In the genomic region with DNA sequence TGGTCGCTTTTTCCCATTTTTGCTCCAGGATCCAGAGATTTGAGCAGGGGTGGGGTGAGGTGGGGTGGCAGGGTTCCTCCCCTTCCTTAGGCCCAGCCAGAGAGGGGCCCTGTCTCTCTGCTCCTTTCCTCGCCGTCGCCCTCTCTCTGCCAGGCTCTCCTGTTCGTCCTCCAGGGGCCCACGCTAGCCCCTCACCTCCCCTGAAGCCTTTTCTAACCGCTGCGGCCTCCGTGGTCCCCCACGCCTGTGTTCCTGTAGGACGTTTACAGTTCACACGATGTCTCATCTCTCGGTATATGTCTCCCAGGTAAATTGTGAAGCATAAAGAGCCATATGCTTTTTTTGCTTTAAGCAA, we compare ENCODE assay signal across 8 cellular contexts. TPM values are rescaled to one million over a fixed set of nuclear protein-coding genes. Genes with fewer than 3 reads are reported as not detected.
DNase-seq lines count a peak whose midpoint lies in the region; ATAC-seq and TF ChIP-seq lines count a peak whose summit lies in the region.

No MANE protein-coding gene starts in this region.

- TF ChIP-seq CTCF in OCI-LY1 (IDR thresholded peaks at IDR 0.05; ENCODE audit: low read length) (no peak), gastroesophageal sphincter (IDR thresholded peaks at IDR 0.05) (no peak), spleen (IDR thresholded peaks at IDR 0.05 in 8 of 11, conservative IDR thresholded peaks at IDR 0.05 in 3 of 11) (peak in 1 of 11 experiments; percentile 8)

- H3K4me3 ChIP-seq in OCI-LY1 (ENCODE audit: low read depth, low read length, poor library complexity, severe bottlenecking), result no peak overlapping the region
- H3K4me3 ChIP-seq in gastroesophageal sphincter, result peak overlapping the region; percentile 23 to 48
- H3K4me3 ChIP-seq in spleen, result peak overlapping the region in 7 of 8 donors; percentile 24 to 66 (median 28)

- no peaks in the 10 kb centered on the region for H3F3A ChIP-seq in OCI-LY1 (ENCODE audit: insufficient read depth, low read length)

- H2AFZ ChIP-seq in OCI-LY1 (ENCODE audit: low read length), result no peak overlapping the region

- H3K27me3 ChIP-seq in OCI-LY1 (ENCODE audit: insufficient read depth, low read length) (0 out of 2 replicates have a peak, but pooled peaks cover 3% of the 10 kb centered on the region), gastroesophageal sphincter (no peaks in the 10 kb centered on the region), spleen (replicated peaks in 1 of 7) (peaks cover 0 to 14% (median 0%) of the 10 kb centered on the region in 7 donors)

- H3K9ac ChIP-seq in OCI-LY1 (ENCODE audit: low read length), result no peak overlapping the region

- H3K27ac ChIP-seq in OCI-LY1 (ENCODE audit: low read depth, low read length, poor library complexity, severe bottlenecking), result no peak overlapping the region
- H3K27ac ChIP-seq in gastroesophageal sphincter, result peak overlapping the region; percentile 8 to 81 (median 68)
- H3K27ac ChIP-seq in spleen, result peak overlapping the region; percentile 11 to 85 (median 73)

- H3K4me1 ChIP-seq in OCI-LY1 (ENCODE audit: insufficient read depth, low read length, severe bottlenecking) (peaks cover 13% of the 10 kb centered on the region), gastroesophageal sphincter (peaks cover 0 to 24% (median 11%) of the 10 kb centered on the region in 3 donors), spleen (peaks cover 0 to 35% (median 22%) of the 10 kb centered on the region in 6 donors)

- no peaks in the 10 kb centered on the region for H4K20me1 ChIP-seq in OCI-LY1 (ENCODE audit: insufficient read depth, low read length)

- intact Hi-C loops in spleen (cut with DNase I; ENCODE audit: low total_unique reads), result no loop called here

- peak overlapping the region; percentile 54; the same call in 1 of the 2 replicates for H3K4me2 ChIP-seq in OCI-LY1 (ENCODE audit: low read length)

- 37 to 67% methylated on average over 9 to 13 of the region's 13 CpGs for WGBS in gastroesophageal sphincter (ENCODE audit: low coverage in 1 of 2), 2 donors
- WGBS in spleen, 5 donors, result 16 to 26% (median 20%) methylated on average over 13 of the region's 13 CpGs

- no peak for TF ChIP-seq POLR2A in gastroesophageal sphincter (IDR thresholded peaks at IDR 0.05)
- no peak for TF ChIP-seq POLR2A in spleen (IDR thresholded peaks at IDR 0.05)

- no peaks in the 10 kb centered on the region for H3K9me2 ChIP-seq in OCI-LY1 (ENCODE audit: low read depth, low read length)

- DNase-seq in spleen, result no peak
- DNase-seq in HPDE6-E6E7 (ENCODE audit: extremely low spot score), result no peak
- no peak for DNase-seq in HK-2 (ENCODE audit: unreplicated experiment)

- H3K36me3 ChIP-seq in OCI-LY1 (ENCODE audit: insufficient read depth, low read length), result no peaks in the 10 kb centered on the region
- H3K36me3 ChIP-seq in gastroesophageal sphincter, result no peaks in the 10 kb centered on the region
- no peaks in the 10 kb centered on the region for H3K36me3 ChIP-seq in spleen

- H3K9me3 ChIP-seq in OCI-LY1 (ENCODE audit: low read length) (no peaks in the 10 kb centered on the region), gastroesophageal sphincter (no peaks in the 10 kb centered on the region), spleen (no peaks in the 10 kb centered on the region)

- no peak for TF ChIP-seq EP300 in gastroesophageal sphincter (IDR thresholded peaks at IDR 0.05)

- no peaks in the 10 kb centered on the region for H3K79me2 ChIP-seq in OCI-LY1 (ENCODE audit: insufficient read depth, low read length)

- ATAC-seq in GM19395 (IDR thresholded peaks at IDR 0.05; ENCODE audit: unreplicated experiment) (peak; percentile 20), gastroesophageal sphincter (no peak), HG03565 (IDR thresholded peaks at IDR 0.05; ENCODE audit: unreplicated experiment) (no peak), HG03196 (IDR thresholded peaks at IDR 0.05; ENCODE audit: unreplicated experiment) (no peak)

RNA-seq across cellular contexts. Expression of a gene that starts 49.9 kb away (rescaled TPM):
- total RNA-seq in gastroesophageal sphincter (1 to 10 TPM; 2.8 to 6.5 (median 4.9) TPM), spleen (10 to 100 TPM in 5 of 7 donors, 1 to 10 TPM in 2; 8.1 to 19.8 (median 14.7) TPM)
- polyA plus RNA-seq in spleen, result 1 to 10 TPM in 1 of 3 donors, under 1 TPM in 2; 0.26 to 2.3 (median 0.38) TPM
